8 cellular contexts compared by ENCODE assay signal in the genomic region with DNA sequence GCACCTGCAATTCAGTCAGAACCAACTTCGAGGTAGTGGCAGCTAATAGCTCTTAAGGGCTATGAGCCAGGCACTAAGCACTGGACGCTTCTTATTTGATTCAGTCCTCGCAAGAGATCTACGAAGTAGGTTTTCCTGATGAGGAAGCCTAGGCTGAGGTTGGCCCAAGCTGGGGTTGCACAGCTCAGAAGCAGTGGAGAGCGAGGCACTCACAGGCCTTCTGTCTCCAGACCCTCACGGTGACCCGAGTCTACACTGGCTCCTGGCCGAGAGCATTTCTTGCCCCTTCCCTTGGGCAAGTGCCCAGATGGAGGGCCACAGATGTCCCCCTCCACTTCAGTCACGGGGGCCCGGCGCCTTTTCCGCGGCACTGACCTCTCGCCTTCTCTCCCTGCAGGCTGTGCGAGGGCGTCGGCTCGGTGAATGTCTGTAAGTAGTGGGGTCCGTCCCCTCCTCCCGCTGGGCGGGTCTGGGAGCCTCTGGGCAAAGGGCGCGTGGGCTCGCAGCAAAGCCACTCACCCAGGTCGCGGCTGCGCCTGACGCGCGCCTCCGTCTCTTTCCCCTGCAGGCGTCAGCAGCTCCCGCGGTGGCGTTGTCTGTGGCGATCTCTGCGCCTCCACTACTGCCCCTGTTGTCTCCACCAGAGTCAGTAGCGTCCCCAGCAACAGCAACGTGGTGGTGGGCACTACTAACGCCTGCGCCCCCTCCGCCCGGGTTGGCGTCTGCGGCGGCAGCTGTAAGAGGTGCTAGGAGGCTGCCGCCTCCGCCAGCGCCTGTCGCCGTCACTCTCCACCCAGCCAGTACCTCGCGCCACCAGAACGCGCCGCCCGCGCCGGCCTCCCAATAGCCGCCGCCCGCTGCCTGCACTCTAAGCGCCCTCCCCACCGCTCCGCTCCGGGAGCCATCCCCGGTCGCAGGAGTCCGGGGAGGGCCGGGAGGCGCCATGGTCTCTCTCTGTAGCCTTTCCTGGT. TPM values are rescaled to one million over a fixed set of nuclear protein-coding genes. Genes with fewer than 3 reads are reported as not detected.
DNase-seq lines count a peak whose midpoint lies in the region; ATAC-seq and TF ChIP-seq lines count a peak whose summit lies in the region.

No MANE protein-coding gene starts in this region.

- no peaks in the 10 kb centered on the region for H3K36me3 Mint-ChIP-seq in activated T-cell treated with anti-CD3 and anti-CD28 coated beads, Interleukin-2, amount 50 U/mL, for 24 hours (ENCODE audit: low read depth)
- H3K36me3 Mint-ChIP-seq in naive thymus-derived CD8-positive, alpha-beta T cell: no peaks in the 10 kb centered on the region

- TF ChIP-seq CTCF in fibroblast of villous mesenchyme (IDR thresholded peaks at IDR 0.05; ENCODE audit: insufficient read depth, low read depth, low read length) (peak; percentile 4), tibial artery (IDR thresholded peaks at IDR 0.05) (peak; percentile 38 to 54)

- no peaks in the 10 kb centered on the region for H3K27me3 ChIP-seq in tibial artery

- H3K4me3 Mint-ChIP-seq in activated T-cell treated with anti-CD3 and anti-CD28 coated beads, Interleukin-2, amount 50 U/mL, for 24 hours: peak overlapping the region; percentile 59
- peak overlapping the region; percentile 2 to 73 (median 60) for H3K4me3 Mint-ChIP-seq in naive thymus-derived CD8-positive, alpha-beta T cell

- H3K27ac Mint-ChIP-seq in activated T-cell treated with anti-CD3 and anti-CD28 coated beads, Interleukin-2, amount 50 U/mL, for 24 hours: no peak overlapping the region
- H3K27ac Mint-ChIP-seq in naive thymus-derived CD8-positive, alpha-beta T cell: peak overlapping the region in 1 of 10 donors; percentile 64

- H3K9me3 Mint-ChIP-seq in activated T-cell treated with anti-CD3 and anti-CD28 coated beads, Interleukin-2, amount 50 U/mL, for 24 hours: no peaks in the 10 kb centered on the region
- no peaks in the 10 kb centered on the region for H3K9me3 Mint-ChIP-seq in naive thymus-derived CD8-positive, alpha-beta T cell

- peak; percentile 84 to 93 for ATAC-seq in naive thymus-derived CD8-positive, alpha-beta T cell
- no peak for ATAC-seq in GM21526 (IDR thresholded peaks at IDR 0.05; ENCODE audit: low FRiP score, unreplicated experiment)

- H3K4me3 ChIP-seq in fibroblast of villous mesenchyme (ENCODE audit: low read depth, low read length) (peak overlapping the region; percentile 40), tibial artery (peak overlapping the region; percentile 48 to 59)

- intact Hi-C loops in tibial artery (cut with DNase I; ENCODE audit: low total_unique reads): no loop called here

- H3K4me1 Mint-ChIP-seq in activated T-cell treated with anti-CD3 and anti-CD28 coated beads, Interleukin-2, amount 50 U/mL, for 24 hours (ENCODE audit: low read depth): peaks cover 20% of the 10 kb centered on the region
- peaks cover 18 to 30% (median 26%) of the 10 kb centered on the region in 4 donors for H3K4me1 Mint-ChIP-seq in naive thymus-derived CD8-positive, alpha-beta T cell

- peak; percentile 52 for DNase-seq in DMS114 treated with DMSO at 0.1 percent for 48 hours (lab: John Stamatoyannopoulos, UW; ENCODE audit: unreplicated experiment)
- DNase-seq in NCI-H146 (lab: John Stamatoyannopoulos, UW): peak; percentile 80
- DNase-seq in activated T-cell treated with anti-CD3 and anti-CD28 coated beads, Interleukin-2, amount 50 U/mL, for 24 hours: peak; percentile 56
- peak; percentile 44 for DNase-seq in fibroblast of villous mesenchyme (ENCODE audit: low read depth)
- peak in 5 of 10 donors; percentile 15 to 59 (median 22) for DNase-seq in naive thymus-derived CD8-positive, alpha-beta T cell
- peak; percentile 55 to 88 for DNase-seq in tibial artery
- no peak for DNase-seq in SIG-M5 treated with dmso at 0.1 percent for 504 hours (lab: John Stamatoyannopoulos, UW; ENCODE audit: unreplicated experiment)

- peaks cover 78% of the 10 kb centered on the region for H3K27me3 Mint-ChIP-seq in activated T-cell treated with anti-CD3 and anti-CD28 coated beads, Interleukin-2, amount 50 U/mL, for 24 hours
- peaks cover 17 to 67% (median 50%) of the 10 kb centered on the region in 5 donors for H3K27me3 Mint-ChIP-seq in naive thymus-derived CD8-positive, alpha-beta T cell

- H3K9me3 ChIP-seq in tibial artery: no peaks in the 10 kb centered on the region

- H3K4me1 ChIP-seq in tibial artery: peaks cover 0 to 20% (median 12%) of the 10 kb centered on the region in 4 donors

- H3K27ac ChIP-seq in tibial artery: peak overlapping the region; percentile 25 to 56

- POLR2A ChIA-PET in naive thymus-derived CD8-positive, alpha-beta T cell (lab: Charles Lee): no interaction called here

- no peaks in the 10 kb centered on the region for H3K36me3 ChIP-seq in tibial artery

RNA-seq across cellular contexts. Expression of a gene that starts 13.1 kb away (rescaled TPM):
- not detected in 2 replicates for total RNA-seq in fibroblast of villous mesenchyme
- not detected for total RNA-seq in naive thymus-derived CD8-positive, alpha-beta T cell
- polyA plus RNA-seq in naive thymus-derived CD8-positive, alpha-beta T cell: not detected

RNA-seq across cellular contexts. Expression of a gene that starts 16.8 kb away (rescaled TPM):
- total RNA-seq in fibroblast of villous mesenchyme: not detected in 2 replicates
- total RNA-seq in naive thymus-derived CD8-positive, alpha-beta T cell: not detected
- polyA plus RNA-seq in naive thymus-derived CD8-positive, alpha-beta T cell: not detected

RNA-seq across cellular contexts. Expression of a gene that starts 33.7 kb away (rescaled TPM):
- total RNA-seq in fibroblast of villous mesenchyme: under 0.01 TPM in 1 of 2 replicates, not detected in the other
- not detected for total RNA-seq in naive thymus-derived CD8-positive, alpha-beta T cell
- not detected for polyA plus RNA-seq in naive thymus-derived CD8-positive, alpha-beta T cell

RNA-seq across cellular contexts. Expression of a gene that starts 59.2 kb away (rescaled TPM):
- total RNA-seq in fibroblast of villous mesenchyme: not detected in 2 replicates
- not detected for total RNA-seq in naive thymus-derived CD8-positive, alpha-beta T cell
- polyA plus RNA-seq in naive thymus-derived CD8-positive, alpha-beta T cell: not detected
